Comparison of ENCODE assay signal across 10 cellular contexts in the genomic region with DNA sequence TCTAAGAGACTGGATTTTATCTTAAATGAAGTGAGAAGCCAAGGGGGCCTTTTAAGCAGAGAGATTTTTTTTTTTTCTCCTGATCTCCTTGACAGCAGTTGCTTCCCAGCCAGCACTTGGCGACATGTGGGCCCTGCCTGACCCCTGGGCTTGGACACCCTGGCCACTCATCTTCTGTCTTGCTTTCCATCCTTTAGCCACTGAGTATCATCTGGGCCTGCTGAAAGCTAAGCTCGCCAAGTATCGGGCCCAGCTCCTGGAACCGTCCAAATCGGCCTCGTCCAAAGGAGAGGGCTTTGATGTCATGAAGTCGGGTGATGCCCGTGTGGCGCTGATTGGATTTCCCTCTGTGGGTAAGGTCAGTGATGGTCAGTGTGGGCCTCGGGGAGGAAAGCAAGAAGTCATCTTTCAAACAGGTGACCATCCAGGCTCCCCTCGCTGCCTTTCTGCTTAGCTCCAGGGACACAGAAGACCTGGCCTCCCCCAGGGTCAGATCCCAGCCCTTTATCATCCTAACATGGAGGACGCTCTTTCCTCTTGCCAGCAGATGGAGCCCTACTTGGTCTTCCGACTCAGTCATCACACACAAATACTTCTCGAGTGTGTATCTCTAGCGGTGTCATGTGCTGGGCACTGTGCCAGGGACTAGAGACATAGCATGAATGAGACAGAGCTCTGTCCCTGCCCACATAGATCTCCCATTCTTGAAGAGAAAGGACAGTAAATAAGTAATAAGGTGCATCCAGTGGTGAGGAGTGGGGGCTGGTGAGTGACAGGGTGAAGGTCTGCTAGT. TPM values are rescaled to one million over a fixed set of nuclear protein-coding genes. Genes with fewer than 3 reads are reported as not detected.
DNase-seq lines count a peak whose midpoint lies in the region; ATAC-seq, FAIRE-seq and TF ChIP-seq lines count a peak whose summit lies in the region.
"Had no signal": no experiment of that assay in that cellular context is flagged by ENCODE, and none has a peak within 500 bp of the region (broad histone marks: within the 10 kb centered on the region; RNA-seq: fewer than 3 reads in every experiment).

No MANE protein-coding gene starts in this region.

- no peak for TF ChIP-seq POLR2A in HepG2 (IDR thresholded peaks at IDR 0.05; ENCODE audit: insufficient read depth in 1 of 2, low read depth in 2 of 2, low read length in 2 of 2)

- H3K9ac ChIP-seq in Loucy (ENCODE audit: low read depth, low read length, poor library complexity, severe bottlenecking): no peak overlapping the region
- H3K9ac ChIP-seq in HepG2 (ENCODE audit: insufficient read depth, low read depth, low read length): no peak overlapping the region
- H3K9ac ChIP-seq: BLaER1 treated with 17β-estradiol and CSF1 and Interleukin-3, amounts not matched to agents 10 nM and 100 nM had no signal

- H2AFZ ChIP-seq in Loucy (ENCODE audit: low read length): no peak overlapping the region
- H2AFZ ChIP-seq in HepG2 (ENCODE audit: low read length): no peak overlapping the region

- POLR2A ChIA-PET in HepG2 (lab: Yijun Ruan, JAX): no interaction called here

- WGBS in HepG2 (ENCODE audit: low lambda C conversion rate): 80% methylated on average over 14 of the region's 15 CpGs

- peak; percentile 59 for TF ChIP-seq CTCF in Loucy (conservative IDR thresholded peaks at IDR 0.05; ENCODE audit: low read length)
- peak; percentile 62 for TF ChIP-seq CTCF in astrocyte of the spinal cord (IDR thresholded peaks at IDR 0.05; ENCODE audit: low read depth, low read length)
- peak; percentile 70 for TF ChIP-seq CTCF in HepG2 (CRISPR knock-in tag; IDR thresholded peaks at IDR 0.05)

- intact Hi-C loops in HepG2 (cut with micrococcal nuclease; ENCODE audit: unreplicated experiment): no loop called here

- H3K79me2 ChIP-seq in Loucy (ENCODE audit: insufficient read depth, low read length): peaks cover 12% of the 10 kb centered on the region
- H3K79me2 ChIP-seq in HepG2 (ENCODE audit: insufficient read depth, low read length): peaks cover 5% of the 10 kb centered on the region

- CTCF ChIA-PET in HepG2 (lab: Yijun Ruan, JAX; ENCODE audit: low intra/inter-chr PET ratio, low total read pairs): no interaction called here

- FAIRE-seq in HepG2 (lab: Jason Lieb, UNC): peak; percentile 84
- FAIRE-seq: TTC549 had no signal

- in situ Hi-C loops in astrocyte of the spinal cord (cut with HindIII; ENCODE audit: low sequenced_read_pairs): no loop called here
- in situ Hi-C loops in HepG2 (cut with HindIII; ENCODE audit: extremely low pct_ligation_motif_present, low pct_unique_long_range_greater_than_20kb): no loop called here

- H4K20me1 ChIP-seq in Loucy (ENCODE audit: insufficient read depth, low read length, poor library complexity, severe bottlenecking) (no peaks in the 10 kb centered on the region), HepG2 (ENCODE audit: insufficient read depth, low read length) (no peaks in the 10 kb centered on the region)

- H3K9me2 ChIP-seq in Loucy (replicated peaks; ENCODE audit: low read depth, low read length): no peaks in the 10 kb centered on the region

- TF ChIP-seq EP300 in HepG2 (IDR thresholded peaks at IDR 0.05; ENCODE audit: low read depth in 2 of 2, low read length in 2 of 2): no peak
- TF ChIP-seq EP300 in HepG2 (CRISPR knock-in tag; IDR thresholded peaks at IDR 0.05; ENCODE audit: borderline replicate concordance): no peak

- H3K4me3 ChIP-seq in Loucy (ENCODE audit: low read length, poor library complexity, severe bottlenecking) (no peak overlapping the region), astrocyte of the spinal cord (ENCODE audit: low read depth, low read length) (no peak overlapping the region), HepG2 (replicated peaks in 1 of 3; ENCODE audit: insufficient read depth in 1 of 3, low read depth in 2 of 3, low read length in 3 of 3) (no peak overlapping the region)
- H3K4me3 ChIP-seq: BLaER1 treated with 17β-estradiol and CSF1 and Interleukin-3, amounts not matched to agents 10 nM and 100 nM had no signal

- H3K4me2 ChIP-seq in Loucy (ENCODE audit: low read depth, low read length, poor library complexity, severe bottlenecking): no peak overlapping the region
- no peak overlapping the region for H3K4me2 ChIP-seq in HepG2 (ENCODE audit: low read depth, low read length)
- H3K4me2 ChIP-seq: BLaER1 treated with 17β-estradiol and CSF1 and Interleukin-3, amounts not matched to agents 10 nM and 100 nM had no signal

- H3K4me1 ChIP-seq in Loucy (ENCODE audit: insufficient read depth, low read length, poor library complexity, severe bottlenecking) (peaks cover 7% of the 10 kb centered on the region), HepG2 (ENCODE audit: insufficient read depth, low read length) (peaks cover 11% of the 10 kb centered on the region)

- H3K9me3 ChIP-seq in Loucy (ENCODE audit: insufficient read depth, low read depth, low read length): no peaks in the 10 kb centered on the region
- H3K9me3 ChIP-seq in HepG2 (ENCODE audit: low read length): no peaks in the 10 kb centered on the region
- H3K9me3 ChIP-seq: BLaER1 treated with 17β-estradiol and CSF1 and Interleukin-3, amounts not matched to agents 10 nM and 100 nM had no signal

- ATAC-seq in HepG2 (peak; percentile 83), HG02973 (IDR thresholded peaks at IDR 0.05; ENCODE audit: unreplicated experiment) (no peak)

- H3K27me3 ChIP-seq in Loucy (ENCODE audit: insufficient read depth, low read length, poor library complexity, severe bottlenecking) (no peaks in the 10 kb centered on the region), HepG2 (ENCODE audit: control insufficient read depth in 1 of 2, insufficient read depth in 2 of 2, low read length in 2 of 2) (no peaks in the 10 kb centered on the region)
- H3K27me3 ChIP-seq: BLaER1 treated with 17β-estradiol and CSF1 and Interleukin-3, amounts not matched to agents 10 nM and 100 nM had no signal

- no TSS peak for BruUV-seq in HepG2 (replicated peaks; lab: Mats Ljungman, UMichigan)

- TF ChIP-seq RAD21 in HepG2 (CRISPR knock-in tag; IDR thresholded peaks at IDR 0.05): peak; percentile 43; the same call in 1 of the 2 replicates

- no peak overlapping the region for H3K27ac ChIP-seq in HepG2 (ENCODE audit: extremely low read length, insufficient read depth, low read length)
- H3K27ac ChIP-seq: BLaER1 treated with 17β-estradiol and CSF1 and Interleukin-3, amounts not matched to agents 10 nM and 100 nM had no signal

- no peaks in the 10 kb centered on the region for H3F3A ChIP-seq in Loucy (ENCODE audit: low read depth)

- peaks cover 5% of the 10 kb centered on the region; the same call in 1 of the 2 replicates for H3K36me3 ChIP-seq in Loucy (ENCODE audit: insufficient read depth, low read length)
- peaks cover 16 to 29% of the 10 kb centered on the region in 2 experiments for H3K36me3 ChIP-seq in HepG2 (replicated peaks in 1 of 2; ENCODE audit: control insufficient read depth in 1 of 2, insufficient read depth in 2 of 2, low read length in 2 of 2)

- DNase-seq in NCI-H2196 (lab: John Stamatoyannopoulos, UW; ENCODE audit: unreplicated experiment): peak; percentile 29
- no peak for DNase-seq in NCI-H2196 treated with DMSO at 0.1 percent for 48 hours (lab: John Stamatoyannopoulos, UW; ENCODE audit: unreplicated experiment)
- DNase-seq in astrocyte of the spinal cord (ENCODE audit: low read depth, low spot score): peak; percentile 55
- peak; percentile 78 for DNase-seq in HepG2 (ENCODE audit: low spot score)
- DNase-seq in NCI-H128 (lab: John Stamatoyannopoulos, UW; ENCODE audit: unreplicated experiment): no peak
- no peak for DNase-seq in GM19240 (ENCODE audit: insufficient read length, low spot score)

RNA-seq across cellular contexts. Expression of a gene that starts 6.1 kb away (rescaled TPM):
- total RNA-seq in HepG2 (2016; rRNA removed; fragmentation: Illumina TruSeq; extraction: Trizol): 23.0 and 26.6 TPM in 2 replicates
- total RNA-seq in HepG2 (2016; cell fraction: cytosol; rRNA removed; fragmentation: Illumina TruSeq; extraction: Trizol; ENCODE audit: low read depth): 34.5 and 35.0 TPM in 2 replicates
- 19.6 and 31.0 TPM in 2 replicates for total RNA-seq in HepG2 (2016; cell fraction: insoluble cytoplasmic fraction; rRNA removed; fragmentation: Illumina TruSeq; extraction: Trizol)
- 18.9 and 21.9 TPM in 2 replicates for total RNA-seq in HepG2 (2016; cell fraction: membrane; rRNA removed; fragmentation: Illumina TruSeq; extraction: Trizol)
- total RNA-seq in HepG2 (2016; cell fraction: nucleus; rRNA removed; fragmentation: Illumina TruSeq; extraction: Trizol): 27.8 and 29.3 TPM in 2 replicates
- polyA plus RNA-seq in HepG2 (2011; rRNA removed): 20.1 and 24.9 TPM in 2 replicates
- 16.7 and 20.6 TPM in 2 replicates for polyA plus RNA-seq in HepG2 (2011; cell fraction: cytosol; rRNA removed)
- 78.3 and 80.8 TPM in 2 replicates for polyA plus RNA-seq in HepG2 (2011; cell fraction: nucleus; rRNA removed)
- 18.5 and 21.7 TPM in 2 replicates for polyA plus RNA-seq in HepG2 (2012)
- 7.5 and 8.3 TPM in 2 replicates for polyA plus RNA-seq in HepG2 (2016; cell fraction: cytosol; fragmentation: Illumina TruSeq; extraction: Trizol; ENCODE audit: low read depth)
- 19.2 and 22.3 TPM in 2 replicates for polyA plus RNA-seq in HepG2 (2016; cell fraction: insoluble cytoplasmic fraction; fragmentation: Illumina TruSeq; extraction: Trizol; ENCODE audit: low read depth)
- 10.0 and 11.1 TPM in 2 replicates for polyA plus RNA-seq in HepG2 (2016; cell fraction: membrane; fragmentation: Illumina TruSeq; extraction: Trizol; ENCODE audit: low read depth)
- polyA plus RNA-seq in HepG2 (2016; cell fraction: nucleus; fragmentation: Illumina TruSeq; extraction: Trizol; ENCODE audit: insufficient read depth, low read depth): 47.8 and 50.0 TPM in 2 replicates
- 43.9 and 69.9 TPM in 2 replicates for polyA minus RNA-seq in HepG2 (2011; rRNA and poly(A)+ RNA removed; ENCODE audit: low replicate concordance)
- polyA minus RNA-seq in HepG2 (2011; cell fraction: cytosol; rRNA and poly(A)+ RNA removed): 10.0 and 13.9 TPM in 2 replicates
- polyA minus RNA-seq in HepG2 (2011; cell fraction: nucleus; rRNA and poly(A)+ RNA removed): 46.6 and 47.5 TPM in 2 replicates

RNA-seq across cellular contexts. Expression of a gene that starts 14.7 kb away (rescaled TPM):
- 0.07 and 0.18 TPM in 2 replicates for total RNA-seq in HepG2 (2016; rRNA removed; fragmentation: Illumina TruSeq; extraction: Trizol)
- not detected in 2 replicates for total RNA-seq in HepG2 (2016; cell fraction: cytosol; rRNA removed; fragmentation: Illumina TruSeq; extraction: Trizol; ENCODE audit: low read depth)
- 0.11 TPM in 1 of 2 replicates, not detected in the other for total RNA-seq in HepG2 (2016; cell fraction: insoluble cytoplasmic fraction; rRNA removed; fragmentation: Illumina TruSeq; extraction: Trizol)
- total RNA-seq in HepG2 (2016; cell fraction: membrane; rRNA removed; fragmentation: Illumina TruSeq; extraction: Trizol): not detected in 2 replicates
- not detected in 2 replicates for total RNA-seq in HepG2 (2016; cell fraction: nucleus; rRNA removed; fragmentation: Illumina TruSeq; extraction: Trizol)
- polyA plus RNA-seq in HepG2 (2011; rRNA removed): 0.20 and 0.35 TPM in 2 replicates
- 0.01 and 0.04 TPM in 2 replicates for polyA plus RNA-seq in HepG2 (2011; cell fraction: cytosol; rRNA removed)
- 2.3 and 2.8 TPM in 2 replicates for polyA plus RNA-seq in HepG2 (2011; cell fraction: nucleus; rRNA removed)
- polyA plus RNA-seq in HepG2 (2012): 0.23 and 0.32 TPM in 2 replicates
- polyA plus RNA-seq in HepG2 (2016; cell fraction: cytosol; fragmentation: Illumina TruSeq; extraction: Trizol; ENCODE audit: low read depth): not detected in 2 replicates
- polyA plus RNA-seq in HepG2 (2016; cell fraction: insoluble cytoplasmic fraction; fragmentation: Illumina TruSeq; extraction: Trizol; ENCODE audit: low read depth): not detected in 2 replicates
- not detected in 2 replicates for polyA plus RNA-seq in HepG2 (2016; cell fraction: membrane; fragmentation: Illumina TruSeq; extraction: Trizol; ENCODE audit: low read depth)
- 0.56 and 0.60 TPM in 2 replicates for polyA plus RNA-seq in HepG2 (2016; cell fraction: nucleus; fragmentation: Illumina TruSeq; extraction: Trizol; ENCODE audit: insufficient read depth, low read depth)
- 0.02 and 0.28 TPM in 2 replicates for polyA minus RNA-seq in HepG2 (2011; rRNA and poly(A)+ RNA removed; ENCODE audit: low replicate concordance)
- not detected in 2 replicates for polyA minus RNA-seq in HepG2 (2011; cell fraction: cytosol; rRNA and poly(A)+ RNA removed)
- polyA minus RNA-seq in HepG2 (2011; cell fraction: nucleus; rRNA and poly(A)+ RNA removed): 0.52 and 0.75 TPM in 2 replicates

RNA-seq across cellular contexts. Expression of a gene that starts 54.6 kb away (rescaled TPM):
- total RNA-seq in HepG2 (2016; rRNA removed; fragmentation: Illumina TruSeq; extraction: Trizol): 4.3 and 5.5 TPM in 2 replicates
- 2.5 and 4.3 TPM in 2 replicates for total RNA-seq in HepG2 (2016; cell fraction: cytosol; rRNA removed; fragmentation: Illumina TruSeq; extraction: Trizol; ENCODE audit: low read depth)
- total RNA-seq in HepG2 (2016; cell fraction: insoluble cytoplasmic fraction; rRNA removed; fragmentation: Illumina TruSeq; extraction: Trizol): 4.4 and 4.8 TPM in 2 replicates
- total RNA-seq in HepG2 (2016; cell fraction: membrane; rRNA removed; fragmentation: Illumina TruSeq; extraction: Trizol): 6.5 and 7.9 TPM in 2 replicates
- total RNA-seq in HepG2 (2016; cell fraction: nucleus; rRNA removed; fragmentation: Illumina TruSeq; extraction: Trizol): 2.7 and 3.1 TPM in 2 replicates
- 4.7 and 6.1 TPM in 2 replicates for polyA plus RNA-seq in HepG2 (2011; rRNA removed)
- polyA plus RNA-seq in HepG2 (2011; cell fraction: cytosol; rRNA removed): 2.8 and 3.4 TPM in 2 replicates
- polyA plus RNA-seq in HepG2 (2011; cell fraction: nucleus; rRNA removed): 4.1 and 4.6 TPM in 2 replicates
- 8.4 and 8.9 TPM in 2 replicates for polyA plus RNA-seq in HepG2 (2012)
- polyA plus RNA-seq in HepG2 (2016; cell fraction: cytosol; fragmentation: Illumina TruSeq; extraction: Trizol; ENCODE audit: low read depth): 7.0 and 8.5 TPM in 2 replicates
- polyA plus RNA-seq in HepG2 (2016; cell fraction: insoluble cytoplasmic fraction; fragmentation: Illumina TruSeq; extraction: Trizol; ENCODE audit: low read depth): 5.8 and 6.7 TPM in 2 replicates
- polyA plus RNA-seq in HepG2 (2016; cell fraction: membrane; fragmentation: Illumina TruSeq; extraction: Trizol; ENCODE audit: low read depth): 7.0 and 8.2 TPM in 2 replicates
- polyA plus RNA-seq in HepG2 (2016; cell fraction: nucleus; fragmentation: Illumina TruSeq; extraction: Trizol; ENCODE audit: insufficient read depth, low read depth): 4.4 and 6.0 TPM in 2 replicates
- polyA minus RNA-seq in HepG2 (2011; rRNA and poly(A)+ RNA removed; ENCODE audit: low replicate concordance): 8.2 and 20.5 TPM in 2 replicates
- polyA minus RNA-seq in HepG2 (2011; cell fraction: cytosol; rRNA and poly(A)+ RNA removed): 3.7 and 4.2 TPM in 2 replicates
- 6.4 and 10.4 TPM in 2 replicates for polyA minus RNA-seq in HepG2 (2011; cell fraction: nucleus; rRNA and poly(A)+ RNA removed)

RNA-seq across cellular contexts. Expression of a gene that starts 54.8 kb away (rescaled TPM):
- 14.2 and 15.0 TPM in 2 replicates for total RNA-seq in HepG2 (2016; rRNA removed; fragmentation: Illumina TruSeq; extraction: Trizol)
- total RNA-seq in HepG2 (2016; cell fraction: cytosol; rRNA removed; fragmentation: Illumina TruSeq; extraction: Trizol; ENCODE audit: low read depth): 8.8 and 12.0 TPM in 2 replicates
- total RNA-seq in HepG2 (2016; cell fraction: insoluble cytoplasmic fraction; rRNA removed; fragmentation: Illumina TruSeq; extraction: Trizol): 14.9 and 18.9 TPM in 2 replicates
- 9.7 and 14.4 TPM in 2 replicates for total RNA-seq in HepG2 (2016; cell fraction: membrane; rRNA removed; fragmentation: Illumina TruSeq; extraction: Trizol)
- total RNA-seq in HepG2 (2016; cell fraction: nucleus; rRNA removed; fragmentation: Illumina TruSeq; extraction: Trizol): 12.8 and 14.7 TPM in 2 replicates
- polyA plus RNA-seq in HepG2 (2011; rRNA removed): 16.0 and 16.5 TPM in 2 replicates
- polyA plus RNA-seq in HepG2 (2011; cell fraction: cytosol; rRNA removed): 8.0 and 9.7 TPM in 2 replicates
- 46.6 and 61.0 TPM in 2 replicates for polyA plus RNA-seq in HepG2 (2011; cell fraction: nucleus; rRNA removed)
- 10.3 and 10.4 TPM in 2 replicates for polyA plus RNA-seq in HepG2 (2012)
- 8.0 and 11.6 TPM in 2 replicates for polyA plus RNA-seq in HepG2 (2016; cell fraction: cytosol; fragmentation: Illumina TruSeq; extraction: Trizol; ENCODE audit: low read depth)
- 19.2 and 26.7 TPM in 2 replicates for polyA plus RNA-seq in HepG2 (2016; cell fraction: insoluble cytoplasmic fraction; fragmentation: Illumina TruSeq; extraction: Trizol; ENCODE audit: low read depth)
- polyA plus RNA-seq in HepG2 (2016; cell fraction: membrane; fragmentation: Illumina TruSeq; extraction: Trizol; ENCODE audit: low read depth): 11.3 and 19.5 TPM in 2 replicates
- 37.0 and 37.2 TPM in 2 replicates for polyA plus RNA-seq in HepG2 (2016; cell fraction: nucleus; fragmentation: Illumina TruSeq; extraction: Trizol; ENCODE audit: insufficient read depth, low read depth)
- 18.0 and 28.2 TPM in 2 replicates for polyA minus RNA-seq in HepG2 (2011; rRNA and poly(A)+ RNA removed; ENCODE audit: low replicate concordance)
- 7.1 and 8.4 TPM in 2 replicates for polyA minus RNA-seq in HepG2 (2011; cell fraction: cytosol; rRNA and poly(A)+ RNA removed)
- 23.1 and 28.8 TPM in 2 replicates for polyA minus RNA-seq in HepG2 (2011; cell fraction: nucleus; rRNA and poly(A)+ RNA removed)

Comparison
In these comparisons a context has a peak if more than half of its experiments do, and no peak if none do; other contexts are left out.
1. DNase-seq: peak in NCI-H2196 (single experiment), astrocyte of the spinal cord (single experiment) and HepG2 (single experiment); none in NCI-H2196 treated with DMSO at 0.1 percent for 48 hours (single experiment), NCI-H128 (single experiment) and GM19240 (single experiment).
2. Peak in every context shown above with its lines, with median percentiles within 50 percentile points of each other: CTCF ChIP-seq.